In the genomic region with DNA sequence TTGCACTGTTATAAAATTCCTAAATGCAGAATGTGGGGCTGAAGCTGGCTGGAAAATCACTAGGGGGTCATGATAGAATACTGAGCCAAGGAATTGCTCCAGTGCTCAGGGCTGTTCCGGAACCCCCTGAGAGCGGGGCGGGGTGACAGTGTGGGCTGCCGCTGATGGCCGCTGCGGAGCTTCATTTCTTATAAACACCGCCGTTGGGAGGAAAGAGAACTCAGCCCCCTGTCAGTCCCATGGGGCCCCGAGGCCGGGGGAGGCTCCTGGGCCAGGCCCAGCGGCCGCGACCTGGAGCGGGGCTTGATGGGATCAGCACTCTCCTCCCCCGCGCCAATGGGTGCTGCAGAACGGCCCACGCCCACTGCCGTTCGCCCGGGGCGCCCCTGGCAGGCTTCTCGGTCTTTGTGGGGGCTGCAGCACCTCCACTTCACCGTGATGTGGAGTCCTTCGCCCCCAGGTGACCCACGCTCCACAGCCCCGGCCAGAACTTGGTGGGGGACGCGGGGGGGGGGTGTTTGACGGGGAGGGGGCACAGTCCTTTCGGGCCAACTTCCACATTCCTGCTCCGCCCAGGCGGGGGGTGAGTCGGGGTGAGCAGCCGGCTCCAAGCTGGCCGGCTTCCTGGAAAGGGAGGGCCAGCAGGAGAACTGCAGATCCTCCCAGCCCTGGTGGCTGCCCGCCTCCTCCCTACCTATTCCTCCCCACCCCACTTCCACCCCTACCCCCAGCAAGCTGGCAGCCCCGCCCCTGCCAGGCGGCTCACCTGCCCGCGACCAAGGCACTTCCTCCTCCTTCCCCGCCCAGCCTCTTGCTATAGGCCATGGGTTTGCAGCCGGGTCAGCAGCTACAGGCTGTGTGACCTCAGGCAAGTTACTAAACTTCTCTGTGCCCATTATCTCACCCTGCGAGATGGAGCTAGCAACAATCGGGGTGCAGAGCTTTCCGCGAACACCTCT, we compare ENCODE assay signal across 1 cellular context.
TF ChIP-seq lines count a peak whose summit lies in the region.

No MANE protein-coding gene starts in this region.

TF ChIP-seq in HepG2, 621 proteins besides CTCF, POLR2A, EP300 and RAD21 (continued from another document and continues in another):
- TF ChIP-seq, protein P1, sequence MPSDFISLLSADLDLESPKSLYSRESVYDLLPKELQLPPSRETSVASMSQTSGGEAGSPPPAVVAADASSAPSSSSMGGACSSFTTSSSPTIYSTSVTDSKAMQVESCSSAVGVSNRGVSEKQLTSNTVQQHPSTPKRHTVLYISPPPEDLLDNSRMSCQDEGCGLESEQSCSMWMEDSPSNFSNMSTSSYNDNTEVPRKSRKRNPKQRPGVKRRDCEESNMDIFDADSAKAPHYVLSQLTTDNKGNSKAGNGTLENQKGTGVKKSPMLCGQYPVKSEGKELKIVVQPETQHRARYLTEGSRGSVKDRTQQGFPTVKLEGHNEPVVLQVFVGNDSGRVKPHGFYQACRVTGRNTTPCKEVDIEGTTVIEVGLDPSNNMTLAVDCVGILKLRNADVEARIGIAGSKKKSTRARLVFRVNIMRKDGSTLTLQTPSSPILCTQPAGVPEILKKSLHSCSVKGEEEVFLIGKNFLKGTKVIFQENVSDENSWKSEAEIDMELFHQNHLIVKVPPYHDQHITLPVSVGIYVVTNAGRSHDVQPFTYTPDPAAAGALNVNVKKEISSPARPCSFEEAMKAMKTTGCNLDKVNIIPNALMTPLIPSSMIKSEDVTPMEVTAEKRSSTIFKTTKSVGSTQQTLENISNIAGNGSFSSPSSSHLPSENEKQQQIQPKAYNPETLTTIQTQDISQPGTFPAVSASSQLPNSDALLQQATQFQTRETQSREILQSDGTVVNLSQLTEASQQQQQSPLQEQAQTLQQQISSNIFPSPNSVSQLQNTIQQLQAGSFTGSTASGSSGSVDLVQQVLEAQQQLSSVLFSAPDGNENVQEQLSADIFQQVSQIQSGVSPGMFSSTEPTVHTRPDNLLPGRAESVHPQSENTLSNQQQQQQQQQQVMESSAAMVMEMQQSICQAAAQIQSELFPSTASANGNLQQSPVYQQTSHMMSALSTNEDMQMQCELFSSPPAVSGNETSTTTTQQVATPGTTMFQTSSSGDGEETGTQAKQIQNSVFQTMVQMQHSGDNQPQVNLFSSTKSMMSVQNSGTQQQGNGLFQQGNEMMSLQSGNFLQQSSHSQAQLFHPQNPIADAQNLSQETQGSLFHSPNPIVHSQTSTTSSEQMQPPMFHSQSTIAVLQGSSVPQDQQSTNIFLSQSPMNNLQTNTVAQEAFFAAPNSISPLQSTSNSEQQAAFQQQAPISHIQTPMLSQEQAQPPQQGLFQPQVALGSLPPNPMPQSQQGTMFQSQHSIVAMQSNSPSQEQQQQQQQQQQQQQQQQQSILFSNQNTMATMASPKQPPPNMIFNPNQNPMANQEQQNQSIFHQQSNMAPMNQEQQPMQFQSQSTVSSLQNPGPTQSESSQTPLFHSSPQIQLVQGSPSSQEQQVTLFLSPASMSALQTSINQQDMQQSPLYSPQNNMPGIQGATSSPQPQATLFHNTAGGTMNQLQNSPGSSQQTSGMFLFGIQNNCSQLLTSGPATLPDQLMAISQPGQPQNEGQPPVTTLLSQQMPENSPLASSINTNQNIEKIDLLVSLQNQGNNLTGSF (CRISPR knock-in tag; IDR thresholded peaks at IDR 0.05) = no peak
- TF ChIP-seq, protein P2, sequence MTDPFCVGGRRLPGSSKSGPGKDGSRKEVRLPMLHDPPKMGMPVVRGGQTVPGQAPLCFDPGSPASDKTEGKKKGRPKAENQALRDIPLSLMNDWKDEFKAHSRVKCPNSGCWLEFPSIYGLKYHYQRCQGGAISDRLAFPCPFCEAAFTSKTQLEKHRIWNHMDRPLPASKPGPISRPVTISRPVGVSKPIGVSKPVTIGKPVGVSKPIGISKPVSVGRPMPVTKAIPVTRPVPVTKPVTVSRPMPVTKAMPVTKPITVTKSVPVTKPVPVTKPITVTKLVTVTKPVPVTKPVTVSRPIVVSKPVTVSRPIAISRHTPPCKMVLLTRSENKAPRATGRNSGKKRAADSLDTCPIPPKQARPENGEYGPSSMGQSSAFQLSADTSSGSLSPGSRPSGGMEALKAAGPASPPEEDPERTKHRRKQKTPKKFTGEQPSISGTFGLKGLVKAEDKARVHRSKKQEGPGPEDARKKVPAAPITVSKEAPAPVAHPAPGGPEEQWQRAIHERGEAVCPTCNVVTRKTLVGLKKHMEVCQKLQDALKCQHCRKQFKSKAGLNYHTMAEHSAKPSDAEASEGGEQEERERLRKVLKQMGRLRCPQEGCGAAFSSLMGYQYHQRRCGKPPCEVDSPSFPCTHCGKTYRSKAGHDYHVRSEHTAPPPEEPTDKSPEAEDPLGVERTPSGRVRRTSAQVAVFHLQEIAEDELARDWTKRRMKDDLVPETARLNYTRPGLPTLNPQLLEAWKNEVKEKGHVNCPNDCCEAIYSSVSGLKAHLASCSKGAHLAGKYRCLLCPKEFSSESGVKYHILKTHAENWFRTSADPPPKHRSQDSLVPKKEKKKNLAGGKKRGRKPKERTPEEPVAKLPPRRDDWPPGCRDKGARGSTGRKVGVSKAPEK (CRISPR knock-in tag; IDR thresholded peaks at IDR 0.05; ENCODE audit: borderline replicate concordance) = no peak
- TF ChIP-seq GATAD2A (CRISPR knock-in tag; IDR thresholded peaks at IDR 0.05) = peak; percentile 42; the same call in 1 of the 2 replicates
- no peak for TF ChIP-seq ZNF232 (CRISPR knock-in tag; IDR thresholded peaks at IDR 0.05; ENCODE audit: borderline replicate concordance)
- TF ChIP-seq ZNF569 (CRISPR knock-in tag; IDR thresholded peaks at IDR 0.05; ENCODE audit: borderline replicate concordance) = no peak
- TF ChIP-seq NAIF1 (CRISPR knock-in tag; IDR thresholded peaks at IDR 0.05; ENCODE audit: borderline replicate concordance) = no peak; the same call in 1 of the 2 replicates
- peak; percentile 16; the same call in 1 of the 2 replicates for TF ChIP-seq ZNF331 (CRISPR knock-in tag; IDR thresholded peaks at IDR 0.05)
- TF ChIP-seq, protein P3, sequence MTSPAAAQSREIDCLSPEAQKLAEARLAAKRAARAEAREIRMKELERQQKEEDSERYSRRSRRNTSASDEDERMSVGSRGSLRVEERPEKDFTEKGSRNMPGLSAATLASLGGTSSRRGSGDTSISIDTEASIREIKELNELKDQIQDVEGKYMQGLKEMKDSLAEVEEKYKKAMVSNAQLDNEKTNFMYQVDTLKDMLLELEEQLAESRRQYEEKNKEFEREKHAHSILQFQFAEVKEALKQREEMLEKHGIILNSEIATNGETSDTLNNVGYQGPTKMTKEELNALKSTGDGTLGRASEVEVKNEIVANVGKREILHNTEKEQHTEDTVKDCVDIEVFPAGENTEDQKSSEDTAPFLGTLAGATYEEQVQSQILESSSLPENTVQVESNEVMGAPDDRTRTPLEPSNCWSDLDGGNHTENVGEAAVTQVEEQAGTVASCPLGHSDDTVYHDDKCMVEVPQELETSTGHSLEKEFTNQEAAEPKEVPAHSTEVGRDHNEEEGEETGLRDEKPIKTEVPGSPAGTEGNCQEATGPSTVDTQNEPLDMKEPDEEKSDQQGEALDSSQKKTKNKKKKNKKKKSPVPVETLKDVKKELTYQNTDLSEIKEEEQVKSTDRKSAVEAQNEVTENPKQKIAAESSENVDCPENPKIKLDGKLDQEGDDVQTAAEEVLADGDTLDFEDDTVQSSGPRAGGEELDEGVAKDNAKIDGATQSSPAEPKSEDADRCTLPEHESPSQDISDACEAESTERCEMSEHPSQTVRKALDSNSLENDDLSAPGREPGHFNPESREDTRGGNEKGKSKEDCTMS (CRISPR knock-in tag; conservative IDR thresholded peaks at IDR 0.05) = no peak
- TF ChIP-seq ZNF460 (CRISPR knock-in tag; IDR thresholded peaks at IDR 0.05; ENCODE audit: borderline replicate concordance) = no peak
- TF ChIP-seq U2AF1 (optimal IDR thresholded peaks at IDR 0.05; ENCODE audit: low read depth, low read length) = no peak
- peak; percentile 76; the same call in 1 of the 2 replicates for TF ChIP-seq KAT8 (CRISPR knock-in tag; IDR thresholded peaks at IDR 0.05)
- TF ChIP-seq XBP1 (CRISPR knock-in tag; IDR thresholded peaks at IDR 0.05) = no peak
- TF ChIP-seq IRF2 (CRISPR knock-in tag; IDR thresholded peaks at IDR 0.05) = peak; percentile 49
- TF ChIP-seq ZNF326 (CRISPR knock-in tag; IDR thresholded peaks at IDR 0.05; ENCODE audit: borderline replicate concordance) = no peak
- no peak for TF ChIP-seq CCAR2 (optimal IDR thresholded peaks at IDR 0.05; ENCODE audit: low read depth, low read length)
- TF ChIP-seq MTF2 (CRISPR knock-in tag; IDR thresholded peaks at IDR 0.05; ENCODE audit: borderline replicate concordance) = 0 out of 2 replicates have a peak, but pooled peaks have one; percentile 24
- no peak for TF ChIP-seq ESRRA (CRISPR knock-in tag; IDR thresholded peaks at IDR 0.05; ENCODE audit: low read depth)
- TF ChIP-seq, protein P4, sequence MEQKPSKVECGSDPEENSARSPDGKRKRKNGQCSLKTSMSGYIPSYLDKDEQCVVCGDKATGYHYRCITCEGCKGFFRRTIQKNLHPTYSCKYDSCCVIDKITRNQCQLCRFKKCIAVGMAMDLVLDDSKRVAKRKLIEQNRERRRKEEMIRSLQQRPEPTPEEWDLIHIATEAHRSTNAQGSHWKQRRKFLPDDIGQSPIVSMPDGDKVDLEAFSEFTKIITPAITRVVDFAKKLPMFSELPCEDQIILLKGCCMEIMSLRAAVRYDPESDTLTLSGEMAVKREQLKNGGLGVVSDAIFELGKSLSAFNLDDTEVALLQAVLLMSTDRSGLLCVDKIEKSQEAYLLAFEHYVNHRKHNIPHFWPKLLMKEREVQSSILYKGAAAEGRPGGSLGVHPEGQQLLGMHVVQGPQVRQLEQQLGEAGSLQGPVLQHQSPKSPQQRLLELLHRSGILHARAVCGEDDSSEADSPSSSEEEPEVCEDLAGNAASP (CRISPR knock-in tag; IDR thresholded peaks at IDR 0.05; ENCODE audit: borderline replicate concordance) = peak; percentile 89; the same call in 1 of the 2 replicates
- 0 out of 2 replicates have a peak, but pooled peaks have one; percentile 13 for TF ChIP-seq RFX5 (IDR thresholded peaks at IDR 0.05; ENCODE audit: low read depth, low read length)
- TF ChIP-seq PCBP1 (IDR thresholded peaks at IDR 0.05; ENCODE audit: borderline replicate concordance, low read depth, low read length) = 0 out of 2 replicates have a peak, but pooled peaks have one; percentile 19
- TF ChIP-seq MED1 (CRISPR knock-in tag; IDR thresholded peaks at IDR 0.05) = peak; percentile 35; the same call in 1 of the 2 replicates
- no peak for TF ChIP-seq TBP (CRISPR knock-in tag; IDR thresholded peaks at IDR 0.05)
- peak; percentile 77; the same call in 1 of the 2 replicates for TF ChIP-seq MAZ (IDR thresholded peaks at IDR 0.05; ENCODE audit: borderline replicate concordance, low read depth, low read length)
- peak; percentile 55 for TF ChIP-seq MAZ (CRISPR knock-in tag; IDR thresholded peaks at IDR 0.05; ENCODE audit: low read depth)
- TF ChIP-seq, protein P5, sequence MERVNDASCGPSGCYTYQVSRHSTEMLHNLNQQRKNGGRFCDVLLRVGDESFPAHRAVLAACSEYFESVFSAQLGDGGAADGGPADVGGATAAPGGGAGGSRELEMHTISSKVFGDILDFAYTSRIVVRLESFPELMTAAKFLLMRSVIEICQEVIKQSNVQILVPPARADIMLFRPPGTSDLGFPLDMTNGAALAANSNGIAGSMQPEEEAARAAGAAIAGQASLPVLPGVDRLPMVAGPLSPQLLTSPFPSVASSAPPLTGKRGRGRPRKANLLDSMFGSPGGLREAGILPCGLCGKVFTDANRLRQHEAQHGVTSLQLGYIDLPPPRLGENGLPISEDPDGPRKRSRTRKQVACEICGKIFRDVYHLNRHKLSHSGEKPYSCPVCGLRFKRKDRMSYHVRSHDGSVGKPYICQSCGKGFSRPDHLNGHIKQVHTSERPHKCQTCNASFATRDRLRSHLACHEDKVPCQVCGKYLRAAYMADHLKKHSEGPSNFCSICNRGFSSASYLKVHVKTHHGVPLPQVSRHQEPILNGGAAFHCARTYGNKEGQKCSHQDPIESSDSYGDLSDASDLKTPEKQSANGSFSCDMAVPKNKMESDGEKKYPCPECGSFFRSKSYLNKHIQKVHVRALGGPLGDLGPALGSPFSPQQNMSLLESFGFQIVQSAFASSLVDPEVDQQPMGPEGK (CRISPR knock-in tag; IDR thresholded peaks at IDR 0.05) = peak; percentile 94
- TF ChIP-seq ZNF260 (CRISPR knock-in tag; IDR thresholded peaks at IDR 0.05; ENCODE audit: borderline replicate concordance, low read depth) = no peak
- TF ChIP-seq ZNF264 (CRISPR knock-in tag; IDR thresholded peaks at IDR 0.05) = no peak
- TF ChIP-seq NFKBIZ (CRISPR knock-in tag; IDR thresholded peaks at IDR 0.05) = no peak
- TF ChIP-seq CHD2 (IDR thresholded peaks at IDR 0.05; ENCODE audit: low read depth, low read length) = no peak
- TF ChIP-seq, protein P6, sequence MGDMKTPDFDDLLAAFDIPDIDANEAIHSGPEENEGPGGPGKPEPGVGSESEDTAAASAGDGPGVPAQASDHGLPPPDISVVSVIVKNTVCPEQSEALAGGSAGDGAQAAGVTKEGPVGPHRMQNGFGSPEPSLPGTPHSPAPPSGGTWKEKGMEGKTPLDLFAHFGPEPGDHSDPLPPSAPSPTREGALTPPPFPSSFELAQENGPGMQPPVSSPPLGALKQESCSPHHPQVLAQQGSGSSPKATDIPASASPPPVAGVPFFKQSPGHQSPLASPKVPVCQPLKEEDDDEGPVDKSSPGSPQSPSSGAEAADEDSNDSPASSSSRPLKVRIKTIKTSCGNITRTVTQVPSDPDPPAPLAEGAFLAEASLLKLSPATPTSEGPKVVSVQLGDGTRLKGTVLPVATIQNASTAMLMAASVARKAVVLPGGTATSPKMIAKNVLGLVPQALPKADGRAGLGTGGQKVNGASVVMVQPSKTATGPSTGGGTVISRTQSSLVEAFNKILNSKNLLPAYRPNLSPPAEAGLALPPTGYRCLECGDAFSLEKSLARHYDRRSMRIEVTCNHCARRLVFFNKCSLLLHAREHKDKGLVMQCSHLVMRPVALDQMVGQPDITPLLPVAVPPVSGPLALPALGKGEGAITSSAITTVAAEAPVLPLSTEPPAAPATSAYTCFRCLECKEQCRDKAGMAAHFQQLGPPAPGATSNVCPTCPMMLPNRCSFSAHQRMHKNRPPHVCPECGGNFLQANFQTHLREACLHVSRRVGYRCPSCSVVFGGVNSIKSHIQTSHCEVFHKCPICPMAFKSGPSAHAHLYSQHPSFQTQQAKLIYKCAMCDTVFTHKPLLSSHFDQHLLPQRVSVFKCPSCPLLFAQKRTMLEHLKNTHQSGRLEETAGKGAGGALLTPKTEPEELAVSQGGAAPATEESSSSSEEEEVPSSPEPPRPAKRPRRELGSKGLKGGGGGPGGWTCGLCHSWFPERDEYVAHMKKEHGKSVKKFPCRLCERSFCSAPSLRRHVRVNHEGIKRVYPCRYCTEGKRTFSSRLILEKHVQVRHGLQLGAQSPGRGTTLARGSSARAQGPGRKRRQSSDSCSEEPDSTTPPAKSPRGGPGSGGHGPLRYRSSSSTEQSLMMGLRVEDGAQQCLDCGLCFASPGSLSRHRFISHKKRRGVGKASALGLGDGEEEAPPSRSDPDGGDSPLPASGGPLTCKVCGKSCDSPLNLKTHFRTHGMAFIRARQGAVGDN (CRISPR knock-in tag; IDR thresholded peaks at IDR 0.05) = peak; percentile 68
- TF ChIP-seq RAD51 (IDR thresholded peaks at IDR 0.05; ENCODE audit: borderline replicate concordance) = no peak
- TF ChIP-seq ZFY (CRISPR knock-in tag; IDR thresholded peaks at IDR 0.05) = peak; percentile 74
- no peak for TF ChIP-seq ISL2 (CRISPR knock-in tag; IDR thresholded peaks at IDR 0.05)
- no peak for TF ChIP-seq FOSL1 (CRISPR knock-in tag; IDR thresholded peaks at IDR 0.05; ENCODE audit: borderline replicate concordance)
- no peak for TF ChIP-seq SETDB1 (CRISPR knock-in tag; IDR thresholded peaks at IDR 0.05; ENCODE audit: borderline replicate concordance)
- TF ChIP-seq, protein P7, sequence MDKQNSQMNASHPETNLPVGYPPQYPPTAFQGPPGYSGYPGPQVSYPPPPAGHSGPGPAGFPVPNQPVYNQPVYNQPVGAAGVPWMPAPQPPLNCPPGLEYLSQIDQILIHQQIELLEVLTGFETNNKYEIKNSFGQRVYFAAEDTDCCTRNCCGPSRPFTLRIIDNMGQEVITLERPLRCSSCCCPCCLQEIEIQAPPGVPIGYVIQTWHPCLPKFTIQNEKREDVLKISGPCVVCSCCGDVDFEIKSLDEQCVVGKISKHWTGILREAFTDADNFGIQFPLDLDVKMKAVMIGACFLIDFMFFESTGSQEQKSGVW (CRISPR knock-in tag; IDR thresholded peaks at IDR 0.05; ENCODE audit: borderline replicate concordance) = no peak
